In genomic region chr12:126899926-126900792, GRCh38 we compare ENCODE assay signal across 18 cellular contexts.
A peak's percentile ranks its signal among the peaks of the same experiment; 100 is the strongest.
DNase-seq lines count a peak whose midpoint lies in the region; ATAC-seq lines count a peak whose summit lies in the region.
"Had no signal": no experiment of that assay in that cellular context is flagged by ENCODE, and none has a peak within 500 bp of the region (broad histone marks: within the 10 kb centered on the region; RNA-seq: fewer than 3 reads in every experiment).

No MANE protein-coding gene starts in this region.

- H2AK5ac ChIP-seq in trophoblast cell (ENCODE audit: low read length) = no peak overlapping the region

- H4K91ac ChIP-seq in trophoblast cell (ENCODE audit: low read depth, low read length) = no peak overlapping the region

- H4K8ac ChIP-seq in trophoblast cell (ENCODE audit: low read depth, low read length) = no peak overlapping the region

- no peak for ATAC-seq in HG02588 (IDR thresholded peaks at IDR 0.05; ENCODE audit: unreplicated experiment)
- ATAC-seq: GM23338, HCT116 had no signal

- no peak overlapping the region for H2BK5ac ChIP-seq in trophoblast cell (ENCODE audit: low read depth, low read length, poor library complexity)

- DNase-seq in NCI-H1092 treated with DMSO at 0.1 percent for 48 hours (lab: John Stamatoyannopoulos, UW) (peak; percentile 18), NCI-H526 treated with DMSO at 0.1 percent for 48 hours (lab: John Stamatoyannopoulos, UW) (peak; percentile 7), SHP77 treated with DMSO at 0.1 percent for 48 hours (lab: John Stamatoyannopoulos, UW) (peak; percentile 78), trophoblast cell (no peak), head of caudate nucleus (no peak)
- DNase-seq in stimulated activated CD8-positive, alpha-beta memory T cell treated with anti-CD3 and anti-CD28 coated beads, Interleukin-4, amount 100 ng/mL, for 48 hours = no peak
- DNase-seq: BE2C, NCI-H1417 treated with DMSO at 0.1 percent for 48 hours, NCI-H187, NCI-H2107, NCI-H2227 treated with DMSO at 0.1 percent for 48 hours, NCI-H524, Peyer's patch had no signal

- H3K79me2 ChIP-seq in trophoblast cell (ENCODE audit: control insufficient read depth, insufficient read depth, low read length, poor library complexity) = no peaks in the 10 kb centered on the region

- H3K9me3 ChIP-seq in trophoblast cell (ENCODE audit: insufficient read depth, low read depth, low read length) = no peaks in the 10 kb centered on the region
- H3K9me3 ChIP-seq: BE2C, Peyer's patch, SJSA1 had no signal

- H3K4me2 ChIP-seq in trophoblast cell (ENCODE audit: low read length) = no peak overlapping the region
- H3K4me2 ChIP-seq: KMS-11 had no signal

- no peak overlapping the region for H3K23ac ChIP-seq in trophoblast cell (ENCODE audit: low read length)

- no peak overlapping the region for H3K9ac ChIP-seq in trophoblast cell (ENCODE audit: low read length)
- H3K9ac ChIP-seq: KMS-11 had no signal

- H3K18ac ChIP-seq in trophoblast cell (ENCODE audit: low read length) = no peak overlapping the region

- intact Hi-C loops in head of caudate nucleus (cut with DNase I) = no loop called here

- peak overlapping the region; percentile 3 for H2AFZ ChIP-seq in trophoblast cell (ENCODE audit: insufficient read depth, low read length, poor library complexity)
- H2AFZ ChIP-seq: GM23338 had no signal

- H3K27me3 ChIP-seq in trophoblast cell (ENCODE audit: insufficient read depth, low read length) = no peaks in the 10 kb centered on the region
- H3K27me3 ChIP-seq: BE2C, Peyer's patch, SJSA1 had no signal

- H3K4me3 ChIP-seq in trophoblast cell (ENCODE audit: low read depth, low read length) = no peak overlapping the region
- H3K4me3 ChIP-seq: GM23338, Peyer's patch, SJSA1 had no signal

- no peak overlapping the region for H4K12ac ChIP-seq in trophoblast cell (ENCODE audit: low read depth, low read length)

- H3K79me1 ChIP-seq in trophoblast cell (ENCODE audit: low read length) = no peaks in the 10 kb centered on the region

- H3K36me3 ChIP-seq in trophoblast cell (ENCODE audit: control insufficient read depth in 1 of 2, insufficient read depth in 2 of 2, low read length in 2 of 2) = no peaks in the 10 kb centered on the region
- H3K36me3 ChIP-seq: BE2C, Peyer's patch, SJSA1 had no signal

- H3K4me1 ChIP-seq in trophoblast cell (ENCODE audit: control insufficient read depth in 1 of 2, insufficient read depth in 2 of 2, low read length in 2 of 2) = peaks cover 0 to 4% of the 10 kb centered on the region in 2 experiments
- H3K4me1 ChIP-seq: BE2C, Peyer's patch, SJSA1 had no signal

- no peak overlapping the region for H2BK12ac ChIP-seq in trophoblast cell (ENCODE audit: low read length)

- no peak overlapping the region for H2BK120ac ChIP-seq in trophoblast cell (ENCODE audit: insufficient read depth, low read length, poor library complexity)

- WGBS in trophoblast cell (ENCODE audit: extremely low coverage, insufficient coverage, insufficient read length) = no CpG with 5 or more reads among the region's 31 CpGs

- no peak overlapping the region for H3K4ac ChIP-seq in trophoblast cell (ENCODE audit: low read depth, low read length)

- H3K27ac ChIP-seq in trophoblast cell (ENCODE audit: low read depth, low read length) = no peak overlapping the region
- H3K27ac ChIP-seq: KMS-11, Peyer's patch, SJSA1 had no signal

- H3K14ac ChIP-seq in trophoblast cell (ENCODE audit: low read length) = no peak overlapping the region

Comparison
In these comparisons a context has a peak if more than half of its experiments do, and no peak if none do; other contexts are left out.
1. DNase-seq: peak in NCI-H1092 treated with DMSO at 0.1 percent for 48 hours (single experiment), NCI-H526 treated with DMSO at 0.1 percent for 48 hours (single experiment) and SHP77 treated with DMSO at 0.1 percent for 48 hours (single experiment); none in trophoblast cell (0 of 2), stimulated activated CD8-positive, alpha-beta memory T cell treated with anti-CD3 and anti-CD28 coated beads, Interleukin-4, amount 100 ng/mL, for 48 hours (single experiment) and head of caudate nucleus (0 of 42).